Comparison of ENCODE assay signal across 1 cellular context in genomic region chr17:73283250-73283649, GRCh38.
TF ChIP-seq lines count a peak whose summit lies in the region.

No MANE protein-coding gene starts in this region.

TF ChIP-seq in HepG2, 621 proteins besides CTCF, POLR2A, EP300 and RAD21:
- no peak for TF ChIP-seq CHD2 (IDR thresholded peaks at IDR 0.05; ENCODE audit: low read depth, low read length)
- TF ChIP-seq HNRNPLL (IDR thresholded peaks at IDR 0.05; ENCODE audit: low read depth, low read length, poor library complexity, severe bottlenecking) = no peak
- no peak for TF ChIP-seq RFX3 (CRISPR knock-in tag; IDR thresholded peaks at IDR 0.05)
- TF ChIP-seq AGO2 (optimal IDR thresholded peaks at IDR 0.05; ENCODE audit: low read depth, low read length) = peak; percentile 62
- peak; percentile 60 for TF ChIP-seq ZNF629 (CRISPR knock-in tag; conservative IDR thresholded peaks at IDR 0.05)
- TF ChIP-seq DRAP1 (CRISPR knock-in tag; IDR thresholded peaks at IDR 0.05) = no peak
